In the genomic region with DNA sequence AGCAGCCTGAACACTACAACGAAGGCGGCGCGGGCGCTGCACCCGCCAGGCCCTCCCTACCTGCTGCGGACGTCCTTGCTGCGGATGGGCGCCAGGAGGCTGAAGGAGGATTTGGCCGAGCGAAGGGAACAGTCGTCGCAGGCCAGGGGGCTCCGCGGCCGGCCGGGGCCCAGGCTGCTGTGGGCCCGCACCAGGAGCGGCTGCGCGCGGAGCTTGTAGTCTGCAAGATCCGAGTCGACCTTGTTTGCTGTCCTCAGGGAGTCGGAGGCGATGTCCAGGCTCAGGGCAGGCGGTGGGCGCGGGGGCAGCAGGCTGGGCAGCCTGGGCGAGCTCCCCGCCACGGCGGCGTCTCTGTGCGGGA, we compare ENCODE assay signal across 6 cellular contexts.
DNase-seq lines count a peak whose midpoint lies in the region; ATAC-seq and TF ChIP-seq lines count a peak whose summit lies in the region.

No MANE protein-coding gene starts in this region.

- H3K27ac ChIP-seq in BLaER1 (peak overlapping the region; percentile 92), neutrophil (no peak overlapping the region)

- H3K4me3 ChIP-seq in BLaER1 (peak overlapping the region; percentile 96), cardiac fibroblast (replicated peaks in 1 of 2; ENCODE audit: low read depth in 2 of 2, low read length in 2 of 2) (peak overlapping the region; percentile 74 to 76), neutrophil (ENCODE audit: low read depth in 1 of 2, low read length in 1 of 2) (peak overlapping the region; percentile 75 to 85)

- H3K27me3 ChIP-seq in BLaER1 (no peaks in the 10 kb centered on the region), neutrophil (peaks cover 22% of the 10 kb centered on the region)

- peak overlapping the region; percentile 96 for H3K4me2 ChIP-seq in BLaER1

- H3K4me1 ChIP-seq in BLaER1 (peaks cover 66% of the 10 kb centered on the region), neutrophil (ENCODE audit: control insufficient read depth in 1 of 2, insufficient read depth in 1 of 2, low read depth in 1 of 2, low read length in 1 of 2) (peaks cover 15 to 16% of the 10 kb centered on the region in 2 experiments)

- peaks cover 91% of the 10 kb centered on the region for H4K20me1 ChIP-seq in BLaER1

- H3K9ac ChIP-seq in BLaER1 = peak overlapping the region; percentile 95

- DNase-seq in cardiac fibroblast (ENCODE audit: low read depth in 2 of 2) (peak in 1 of 2 donors; percentile 31), HK-2 (ENCODE audit: unreplicated experiment) (no peak)
- no peak for DNase-seq in stimulated activated CD4-positive, alpha-beta T cell treated with anti-CD3 and anti-CD28 coated beads, Interleukin-4, amount 100 ng/mL, for 24 hours

- H3K36me3 ChIP-seq in BLaER1 (peaks cover 47% of the 10 kb centered on the region), neutrophil (peaks cover 37% of the 10 kb centered on the region)

- ATAC-seq in HG02840 (IDR thresholded peaks at IDR 0.05; ENCODE audit: low FRiP score, unreplicated experiment) = peak; percentile 6

- H3K9me3 ChIP-seq in BLaER1 (no peaks in the 10 kb centered on the region), neutrophil (no peaks in the 10 kb centered on the region)

- TF ChIP-seq CTCF in cardiac fibroblast (IDR thresholded peaks at IDR 0.05; ENCODE audit: low read depth, low read length) (no peak), neutrophil (IDR thresholded peaks at IDR 0.05) (no peak)
